In the genomic region with DNA sequence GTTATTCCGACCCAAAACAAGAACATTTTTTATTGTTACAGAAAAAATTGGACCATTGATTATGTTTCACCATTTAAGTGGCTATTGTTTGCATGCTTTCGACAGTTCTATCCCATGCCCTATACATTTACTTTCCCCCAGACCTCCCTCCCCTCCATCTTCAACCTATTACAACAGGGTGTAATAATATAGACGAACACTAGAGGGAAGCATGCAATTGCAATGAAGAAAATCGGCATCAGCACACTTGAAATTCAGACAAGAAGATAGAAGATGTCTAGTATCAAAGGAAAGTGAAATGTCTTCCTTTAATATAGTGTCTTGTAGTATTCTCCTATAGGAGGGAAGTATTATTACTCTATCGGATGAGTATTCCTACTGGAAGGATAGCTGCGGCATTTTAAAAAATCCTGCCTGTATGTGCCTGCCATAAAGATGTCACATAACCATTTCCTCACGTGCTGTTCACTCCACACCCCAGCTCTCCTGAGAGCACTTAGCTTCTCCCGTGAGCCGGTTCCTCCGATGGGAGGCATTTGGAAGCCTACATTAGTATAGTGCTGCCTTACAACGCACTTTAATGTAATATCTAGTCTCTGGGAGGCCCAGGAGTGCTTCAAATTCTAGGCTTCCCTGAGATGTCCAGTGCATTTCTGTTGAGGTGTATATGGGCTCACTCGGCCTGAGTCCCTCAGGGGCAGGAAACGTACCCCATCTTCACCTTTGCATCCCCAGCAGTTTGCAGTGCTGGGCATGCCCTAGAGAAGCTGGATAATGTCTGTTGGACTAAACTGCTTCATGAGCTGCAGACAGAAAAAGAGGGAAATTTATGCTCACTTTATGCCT, we compare ENCODE assay signal across 8 cellular contexts. TPM values are rescaled to one million over a fixed set of nuclear protein-coding genes. Genes with fewer than 3 reads are reported as not detected.
DNase-seq lines count a peak whose midpoint lies in the region; ATAC-seq and TF ChIP-seq lines count a peak whose summit lies in the region.

No MANE protein-coding gene starts in this region.

- H3K27ac ChIP-seq in C4-2B, result no peak overlapping the region
- H3K27ac ChIP-seq in left ventricle myocardium inferior (replicated peaks), result no peak overlapping the region

- peaks cover 27% of the 10 kb centered on the region for H3K4me1 Mint-ChIP-seq in activated naive CD8-positive, alpha-beta T cell treated with anti-CD3 and anti-CD28 coated beads, Interleukin-2, amount 50 U/mL, for 24 hours

- peaks cover 3% of the 10 kb centered on the region for H3K9me3 ChIP-seq in left ventricle myocardium inferior (replicated peaks)

- H3K36me3 Mint-ChIP-seq in activated naive CD8-positive, alpha-beta T cell treated with anti-CD3 and anti-CD28 coated beads, Interleukin-2, amount 50 U/mL, for 24 hours (ENCODE audit: low read depth), result no peaks in the 10 kb centered on the region

- peak; percentile 42 for DNase-seq in NCI-H345 treated with DMSO at 0.1 percent for 48 hours (lab: John Stamatoyannopoulos, UW; ENCODE audit: unreplicated experiment)
- DNase-seq in activated naive CD8-positive, alpha-beta T cell treated with anti-CD3 and anti-CD28 coated beads, Interleukin-2, amount 50 U/mL, for 24 hours, result no peak
- no peak for DNase-seq in left ventricle myocardium inferior
- DNase-seq in sciatic nerve (ENCODE audit: low spot score), result no peak
- DNase-seq in activated CD4-positive, alpha-beta T cell treated with anti-CD3 and anti-CD28 coated beads, Interleukin-2, amount 50 U/mL, for 4 hours, result no peak

- no peaks in the 10 kb centered on the region for H3K27me3 Mint-ChIP-seq in activated naive CD8-positive, alpha-beta T cell treated with anti-CD3 and anti-CD28 coated beads, Interleukin-2, amount 50 U/mL, for 24 hours

- peaks cover 5% of the 10 kb centered on the region for H3K4me1 ChIP-seq in left ventricle myocardium inferior

- no peak overlapping the region for H3K27ac Mint-ChIP-seq in activated naive CD8-positive, alpha-beta T cell treated with anti-CD3 and anti-CD28 coated beads, Interleukin-2, amount 50 U/mL, for 24 hours

- no peak overlapping the region for H3K4me3 Mint-ChIP-seq in activated naive CD8-positive, alpha-beta T cell treated with anti-CD3 and anti-CD28 coated beads, Interleukin-2, amount 50 U/mL, for 24 hours

- intact Hi-C loops in left ventricle myocardium inferior (cut with micrococcal nuclease), result loop anchor here (5.0 to 10.0 kb wide), 2 partner anchors 146 to 423 kb away; no protein-coding TSS in a partner anchor
- intact Hi-C loops in sciatic nerve (cut with DNase I), result loop anchor here (10.0 kb wide), 2 partner anchors 143 to 423 kb away; no protein-coding TSS in a partner anchor

- peak overlapping the region; percentile 17 for H3K4me3 ChIP-seq in left ventricle myocardium inferior

- no peaks in the 10 kb centered on the region for H3K27me3 ChIP-seq in left ventricle myocardium inferior (ENCODE audit: low read depth)

- no peaks in the 10 kb centered on the region for H3K36me3 ChIP-seq in left ventricle myocardium inferior

- TF ChIP-seq CTCF in C4-2B (conservative IDR thresholded peaks at IDR 0.05), result peak; percentile 95
- peak; percentile 89 for TF ChIP-seq CTCF in left ventricle myocardium inferior (IDR thresholded peaks at IDR 0.05; ENCODE audit: borderline replicate concordance)

- H3K9me3 Mint-ChIP-seq in activated naive CD8-positive, alpha-beta T cell treated with anti-CD3 and anti-CD28 coated beads, Interleukin-2, amount 50 U/mL, for 24 hours, result no peaks in the 10 kb centered on the region

- ATAC-seq in GM18907 (IDR thresholded peaks at IDR 0.05; ENCODE audit: unreplicated experiment), result peak; percentile 85
- peak; percentile 82 for ATAC-seq in HG03378 (IDR thresholded peaks at IDR 0.05; ENCODE audit: unreplicated experiment)
- peak; percentile 54 for ATAC-seq in activated naive CD8-positive, alpha-beta T cell treated with anti-CD3 and anti-CD28 coated beads, Interleukin-2, amount 50 U/mL, for 24 hours
- peak; percentile 77 for ATAC-seq in sciatic nerve

RNA-seq across cellular contexts. Expression of a gene that starts 17.8 kb away (rescaled TPM):
- total RNA-seq in left ventricle myocardium inferior (0.55 TPM), sciatic nerve (0.49 TPM)

RNA-seq across cellular contexts. Expression of a gene that starts 41.5 kb away (rescaled TPM):
- 23.0 TPM for total RNA-seq in left ventricle myocardium inferior
- total RNA-seq in sciatic nerve, result 19.1 TPM
